ENCODE assay signal across 23 cellular contexts in genomic region chr10:34513636-34514035, GRCh38.
"Had no signal": no experiment of that assay in that cellular context is flagged by ENCODE, and none has a peak within 500 bp of the region (broad histone marks: within the 10 kb centered on the region; RNA-seq: fewer than 3 reads in every experiment).

No MANE protein-coding gene starts in this region.

- H3K4me3 ChIP-seq: coronary artery, dorsolateral prefrontal cortex, esophagus muscularis mucosa, gastroesophageal sphincter, heart left ventricle, hepatocyte, left ventricle myocardium inferior, lower lobe of right lung, mucosa of descending colon had no signal

- H2AFZ ChIP-seq: hepatocyte had no signal

- H3K4me1 Mint-ChIP-seq: immature natural killer cell, naive B cell had no signal

- H3K27ac ChIP-seq: coronary artery, dorsolateral prefrontal cortex, esophagus muscularis mucosa, foreskin keratinocyte, gastroesophageal sphincter, heart left ventricle, hepatocyte, left ventricle myocardium inferior, lower lobe of right lung had no signal

- H3K27me3 Mint-ChIP-seq: naive B cell had no signal

- H3K36me3 ChIP-seq: left ventricle myocardium inferior had no signal

- ATAC-seq: gastroesophageal sphincter, left colon, left lobe of liver, lower lobe of right lung, mucosa of descending colon had no signal

- H3K4me1 ChIP-seq: esophagus muscularis mucosa, gastroesophageal sphincter, lower lobe of right lung had no signal

- H3K27me3 ChIP-seq: esophagus muscularis mucosa, foreskin keratinocyte, gastroesophageal sphincter, heart left ventricle, hepatocyte had no signal

- H3K4me3 Mint-ChIP-seq: immature natural killer cell, mesothelial cell of epicardium, naive B cell had no signal

- DNase-seq: dermis blood vessel endothelial cell; dorsolateral prefrontal cortex; effector CD4-positive, alpha-beta T cell; effector memory CD4-positive, alpha-beta T cell; heart left ventricle; hypothalamus; immature natural killer cell; islet precursor cell; kidney; kidney glomerular epithelial cell; left colon; left ventricle myocardium inferior; lower lobe of right lung; mesenchymal stem cell; mucosa of descending colon; naive B cell had no signal

- H3K9me3 Mint-ChIP-seq: naive B cell had no signal

- H3K27ac Mint-ChIP-seq: immature natural killer cell, mesothelial cell of epicardium, naive B cell had no signal

- H3K4me2 ChIP-seq: hepatocyte had no signal

- H3K36me3 Mint-ChIP-seq: immature natural killer cell, naive B cell had no signal

- H3K9me3 ChIP-seq: esophagus muscularis mucosa, gastroesophageal sphincter, heart left ventricle, left ventricle myocardium inferior, lower lobe of right lung, mucosa of descending colon had no signal
